9 cellular contexts compared by ENCODE assay signal in the genomic region with DNA sequence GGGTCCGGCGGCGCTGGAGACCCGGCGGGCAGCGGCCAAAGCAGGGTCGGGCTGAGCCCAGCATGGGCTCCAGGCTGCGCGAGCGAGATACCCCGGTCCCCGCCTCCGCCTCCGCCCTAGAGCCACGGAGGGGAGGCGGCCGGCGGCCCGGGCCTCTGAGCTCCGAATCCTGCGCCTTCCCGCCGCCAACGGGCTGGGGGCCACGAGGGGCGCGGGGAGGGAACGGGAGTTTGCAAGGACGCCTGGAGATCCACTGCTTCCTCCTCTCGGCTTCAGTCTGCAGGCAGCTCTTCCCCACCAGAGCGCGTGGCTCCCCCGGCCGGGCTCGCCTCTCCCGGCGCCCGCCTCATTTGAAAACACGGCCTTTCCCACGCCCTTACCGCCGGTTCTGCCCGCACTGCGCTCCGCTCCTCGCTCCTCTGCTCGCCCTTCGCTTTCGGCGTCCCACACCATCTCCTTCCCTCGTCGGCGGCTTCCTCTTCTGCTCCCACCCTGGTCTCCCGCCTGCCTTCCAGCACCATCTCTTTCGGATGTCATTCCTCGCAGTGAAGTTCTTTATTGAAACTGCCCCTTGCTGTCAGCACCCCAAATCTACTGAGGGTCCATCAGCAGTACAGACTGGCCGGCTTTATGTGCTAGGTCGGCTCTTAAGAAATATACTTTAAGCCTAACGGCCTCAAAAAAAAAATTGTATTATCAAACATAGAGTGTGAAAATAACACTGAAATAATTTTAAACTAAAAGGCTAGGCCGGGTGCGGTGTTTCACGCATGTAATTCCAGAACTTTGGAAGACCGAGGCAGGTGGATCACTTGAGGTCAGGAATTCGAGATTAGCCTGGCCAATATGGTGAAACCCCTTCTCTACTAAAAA.
DNase-seq lines count a peak whose midpoint lies in the region; ATAC-seq and TF ChIP-seq lines count a peak whose summit lies in the region.
"Had no signal": no experiment of that assay in that cellular context is flagged by ENCODE, and none has a peak within 500 bp of the region (broad histone marks: within the 10 kb centered on the region; RNA-seq: fewer than 3 reads in every experiment).

No MANE protein-coding gene starts in this region.

- H3K4me3 ChIP-seq in mucosa of descending colon: no peak overlapping the region
- peak overlapping the region; percentile 20 to 56 (median 40) for H3K4me3 ChIP-seq in tibial nerve

- H3K36me3 Mint-ChIP-seq in activated T-cell treated with anti-CD3 and anti-CD28 coated beads, Interleukin-2, amount 50 U/mL, for 24 hours (ENCODE audit: low read depth): no peaks in the 10 kb centered on the region
- no peaks in the 10 kb centered on the region for H3K36me3 Mint-ChIP-seq in effector memory CD8-positive, alpha-beta T cell (ENCODE audit: insufficient read depth)

- ATAC-seq in effector memory CD8-positive, alpha-beta T cell (replicated peaks): no peak
- ATAC-seq in mucosa of descending colon (peak; percentile 59), GM21367 (IDR thresholded peaks at IDR 0.05; ENCODE audit: unreplicated experiment) (no peak), GM21423 (IDR thresholded peaks at IDR 0.05; ENCODE audit: unreplicated experiment) (no peak)

- peaks cover 4% of the 10 kb centered on the region for H3K4me1 Mint-ChIP-seq in activated T-cell treated with anti-CD3 and anti-CD28 coated beads, Interleukin-2, amount 50 U/mL, for 24 hours (ENCODE audit: low read depth)
- peaks cover 3 to 4% of the 10 kb centered on the region in 2 donors for H3K4me1 Mint-ChIP-seq in effector memory CD8-positive, alpha-beta T cell (ENCODE audit: low read depth in 2 of 2)

- H3K9me3 Mint-ChIP-seq in activated T-cell treated with anti-CD3 and anti-CD28 coated beads, Interleukin-2, amount 50 U/mL, for 24 hours: no peaks in the 10 kb centered on the region
- no peaks in the 10 kb centered on the region for H3K9me3 Mint-ChIP-seq in effector memory CD8-positive, alpha-beta T cell

- H3K4me1 ChIP-seq in mucosa of descending colon (ENCODE audit: low read depth) (peaks cover 9% of the 10 kb centered on the region), tibial nerve (peaks cover 0 to 11% (median 9%) of the 10 kb centered on the region in 4 donors)

- intact Hi-C loops in mucosa of descending colon (cut with DNase I, micrococcal nuclease): no loop called here

- no peak overlapping the region for H3K27ac ChIP-seq in tibial nerve
- H3K27ac ChIP-seq: HL-60 had no signal

- no peak for TF ChIP-seq POLR2A in tibial nerve (IDR thresholded peaks at IDR 0.05)

- TF ChIP-seq EP300 in tibial nerve (IDR thresholded peaks at IDR 0.05): no peak

- 14 to 17% methylated on average over 52 to 61 of the region's 64 CpGs for WGBS in tibial nerve, 2 donors

- DNase-seq in activated T-cell treated with anti-CD3 and anti-CD28 coated beads, Interleukin-2, amount 50 U/mL, for 24 hours: peak; percentile 39
- DNase-seq in activated T-cell treated with anti-CD3 and anti-CD28 coated beads for 4 hours (no peak), mucosa of descending colon (peak in 1 of 3 donors; percentile 47), tibial nerve (ENCODE audit: low spot score in 2 of 2) (no peak), NCI-H1930 (lab: John Stamatoyannopoulos, UW) (no peak)
- DNase-seq in effector memory CD8-positive, alpha-beta T cell: no peak

- H3K36me3 ChIP-seq in mucosa of descending colon (ENCODE audit: low read depth): no peaks in the 10 kb centered on the region
- H3K36me3 ChIP-seq in tibial nerve: no peaks in the 10 kb centered on the region

- H3K27me3 Mint-ChIP-seq in activated T-cell treated with anti-CD3 and anti-CD28 coated beads, Interleukin-2, amount 50 U/mL, for 24 hours: peaks cover 61% of the 10 kb centered on the region
- peaks cover 55 to 83% of the 10 kb centered on the region in 2 donors for H3K27me3 Mint-ChIP-seq in effector memory CD8-positive, alpha-beta T cell

- H3K27me3 ChIP-seq in tibial nerve: peaks cover 0 to 27% of the 10 kb centered on the region in 2 donors

- H3K27ac Mint-ChIP-seq in activated T-cell treated with anti-CD3 and anti-CD28 coated beads, Interleukin-2, amount 50 U/mL, for 24 hours: no peak overlapping the region
- H3K27ac Mint-ChIP-seq in effector memory CD8-positive, alpha-beta T cell: no peak overlapping the region

- no peak for TF ChIP-seq CTCF in mucosa of descending colon (IDR thresholded peaks at IDR 0.05)
- TF ChIP-seq CTCF in tibial nerve (IDR thresholded peaks at IDR 0.05): no peak

- H3K9me3 ChIP-seq in mucosa of descending colon (no peaks in the 10 kb centered on the region), tibial nerve (no peaks in the 10 kb centered on the region)

- peak overlapping the region; percentile 62 for H3K4me3 Mint-ChIP-seq in activated T-cell treated with anti-CD3 and anti-CD28 coated beads, Interleukin-2, amount 50 U/mL, for 24 hours
- H3K4me3 Mint-ChIP-seq in effector memory CD8-positive, alpha-beta T cell: peak overlapping the region; percentile 25 to 35
